ENCODE assay signal across 9 cellular contexts in the genomic region with DNA sequence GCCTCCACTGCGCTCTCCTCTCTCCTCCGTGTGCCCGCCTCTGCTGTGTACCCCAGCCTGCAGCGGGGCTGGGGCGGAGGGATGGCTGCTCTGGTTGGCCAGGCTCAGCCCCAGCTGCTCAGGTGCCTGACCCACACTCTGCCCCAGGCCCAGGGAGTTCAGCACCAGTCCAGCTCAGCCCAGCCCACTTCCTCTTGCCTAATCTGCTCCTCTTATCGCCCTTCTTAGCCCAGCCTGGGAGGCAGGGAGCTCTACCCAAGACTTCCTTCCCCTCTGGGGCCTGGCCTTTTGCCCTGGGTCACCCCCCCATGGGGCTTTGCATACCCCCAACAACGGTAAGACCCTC. TPM values are rescaled to one million over a fixed set of nuclear protein-coding genes. Genes with fewer than 3 reads are reported as not detected.
A peak's percentile ranks its signal among the peaks of the same experiment; 100 is the strongest.
DNase-seq lines count a peak whose midpoint lies in the region; ATAC-seq and TF ChIP-seq lines count a peak whose summit lies in the region.
"Had no signal": no experiment of that assay in that cellular context is flagged by ENCODE, and none has a peak within 500 bp of the region (broad histone marks: within the 10 kb centered on the region; RNA-seq: fewer than 3 reads in every experiment).

No MANE protein-coding gene starts in this region.

- WGBS in mesendoderm (ENCODE audit: extremely low coverage, insufficient coverage, low lambda C conversion rate) = no CpG with 5 or more reads among the region's 7 CpGs

- H2BK120ac ChIP-seq in mesendoderm (ENCODE audit: low read depth, low read length) = no peak overlapping the region

- H3K4me3 Mint-ChIP-seq in Calu3 (ENCODE audit: low read depth, unreplicated experiment) = peak overlapping the region; percentile 63
- peak overlapping the region; percentile 95 for H3K4me3 Mint-ChIP-seq in activated CD8-positive, alpha-beta T cell treated with anti-CD3 and anti-CD28 coated beads for 36 hours

- no peak for TF ChIP-seq CTCF in Calu3 (IDR thresholded peaks at IDR 0.05; ENCODE audit: unreplicated experiment)
- no peak for TF ChIP-seq CTCF in activated CD8-positive, alpha-beta T cell treated with anti-CD3 and anti-CD28 coated beads for 36 hours (IDR thresholded peaks at IDR 0.05)

- BruUV-seq in Calu3 (replicated peaks; lab: Mats Ljungman, UMichigan) = no TSS peak

- H2BK5ac ChIP-seq in mesendoderm (ENCODE audit: low read length) = no peak overlapping the region

- H3K27me3 ChIP-seq in mesendoderm (ENCODE audit: insufficient read depth, low read length, poor library complexity) = no peaks in the 10 kb centered on the region
- H3K27me3 ChIP-seq: body of pancreas had no signal

- H3K27me3 Mint-ChIP-seq in Calu3 (ENCODE audit: unreplicated experiment) = no peaks in the 10 kb centered on the region
- no peaks in the 10 kb centered on the region for H3K27me3 Mint-ChIP-seq in activated CD8-positive, alpha-beta T cell treated with anti-CD3 and anti-CD28 coated beads for 36 hours

- H3K79me1 ChIP-seq in mesendoderm (ENCODE audit: low read length) = no peaks in the 10 kb centered on the region

- H3K79me2 ChIP-seq in mesendoderm (ENCODE audit: control insufficient read depth, insufficient read depth, low read length) = no peaks in the 10 kb centered on the region

- peaks cover 6% of the 10 kb centered on the region for H3K36me3 Mint-ChIP-seq in Calu3 (ENCODE audit: insufficient read depth, unreplicated experiment)
- H3K36me3 Mint-ChIP-seq in activated CD8-positive, alpha-beta T cell treated with anti-CD3 and anti-CD28 coated beads for 36 hours (ENCODE audit: low read depth) = peaks cover under 1% of the 10 kb centered on the region

- peaks cover 5% of the 10 kb centered on the region for H3K4me1 ChIP-seq in mesendoderm (ENCODE audit: control insufficient read depth, low read depth, low read length)

- ATAC-seq in HG03045 (IDR thresholded peaks at IDR 0.05; ENCODE audit: unreplicated experiment) (peak; percentile 21), GM21526 (IDR thresholded peaks at IDR 0.05; ENCODE audit: low FRiP score, unreplicated experiment) (no peak)
- ATAC-seq in activated CD8-positive, alpha-beta T cell treated with anti-CD3 and anti-CD28 coated beads for 36 hours = peak; percentile 52
- ATAC-seq: body of pancreas had no signal

- no peaks in the 10 kb centered on the region for H3K9me3 Mint-ChIP-seq in Calu3 (ENCODE audit: low read depth, unreplicated experiment)
- no peaks in the 10 kb centered on the region for H3K9me3 Mint-ChIP-seq in activated CD8-positive, alpha-beta T cell treated with anti-CD3 and anti-CD28 coated beads for 36 hours

- H4K5ac ChIP-seq in mesendoderm (ENCODE audit: low read length) = no peak overlapping the region

- POLR2A ChIA-PET in activated CD8-positive, alpha-beta T cell treated with anti-CD3 and anti-CD28 coated beads for 36 hours (lab: Charles Lee) = interaction anchor here (0.9 to 4.1 kb wide), 13 partner anchors 9 to 340 kb away, joined by 4 to 37 read pairs (median 7); a partner anchor contains a TSS

- H2AK5ac ChIP-seq in mesendoderm (ENCODE audit: low read length) = no peak overlapping the region

- H3K4ac ChIP-seq in mesendoderm (ENCODE audit: low read depth, low read length) = no peak overlapping the region

- no peak overlapping the region for H4K8ac ChIP-seq in mesendoderm (ENCODE audit: low read depth, low read length)

- H3K9ac ChIP-seq in mesendoderm (ENCODE audit: low read length) = peak overlapping the region; percentile 3

- H3K27ac ChIP-seq in mesendoderm (ENCODE audit: low read depth, low read length) = no peak overlapping the region

- H2BK15ac ChIP-seq in mesendoderm (replicated peaks; ENCODE audit: low read depth) = no peak overlapping the region

- H3K18ac ChIP-seq in mesendoderm (ENCODE audit: low read length) = no peak overlapping the region

- CTCF ChIA-PET in Calu3 (lab: Charles Lee) = interaction anchor here (1.0 to 5.8 kb wide), 4 partner anchors 14 to 132 kb away, joined by 3 to 25 read pairs (median 11); a partner anchor contains a TSS
- CTCF ChIA-PET in activated CD8-positive, alpha-beta T cell treated with anti-CD3 and anti-CD28 coated beads for 36 hours (lab: Charles Lee) = interaction anchor here (0.9 to 23.8 kb wide), 17 partner anchors 8 to 204 kb away, joined by 3 to 595 read pairs (median 5); a partner anchor contains a TSS

- intact Hi-C loops in Calu3 (cut with micrococcal nuclease; ENCODE audit: unreplicated experiment) = no loop called here
- intact Hi-C loops in activated CD8-positive, alpha-beta T cell treated with anti-CD3 and anti-CD28 coated beads for 36 hours (cut with micrococcal nuclease) = no loop called here

- H3K23ac ChIP-seq in mesendoderm (ENCODE audit: low read length) = no peak overlapping the region

- peak; percentile 39 for DNase-seq in Calu3
- peak; percentile 34 for DNase-seq in activated CD8-positive, alpha-beta T cell treated with anti-CD3 and anti-CD28 coated beads for 36 hours
- peak; percentile 60 for DNase-seq in mesendoderm
- no peak for DNase-seq in NCI-H2196 (lab: John Stamatoyannopoulos, UW; ENCODE audit: unreplicated experiment)
- DNase-seq in mesenteric fat pad (ENCODE audit: low spot score) = no peak
- DNase-seq in NCI-H446 treated with DMSO at 0.1 percent for 48 hours (lab: John Stamatoyannopoulos, UW) = no peak

- H3K36me3 ChIP-seq in mesendoderm (ENCODE audit: control insufficient read depth, insufficient read depth, low read length) = no peaks in the 10 kb centered on the region

- peaks cover 17% of the 10 kb centered on the region for H3K4me1 Mint-ChIP-seq in Calu3 (ENCODE audit: low read depth, unreplicated experiment)
- peaks cover 44% of the 10 kb centered on the region for H3K4me1 Mint-ChIP-seq in activated CD8-positive, alpha-beta T cell treated with anti-CD3 and anti-CD28 coated beads for 36 hours (ENCODE audit: low read depth)

- no peak overlapping the region for H3K4me2 ChIP-seq in mesendoderm (ENCODE audit: low read length)

- no peak overlapping the region for H3K4me3 ChIP-seq in mesendoderm (ENCODE audit: low read length)
- H3K4me3 ChIP-seq: body of pancreas had no signal

- H3K27ac Mint-ChIP-seq in Calu3 (ENCODE audit: unreplicated experiment) = peak overlapping the region; percentile 71
- peak overlapping the region; percentile 97 for H3K27ac Mint-ChIP-seq in activated CD8-positive, alpha-beta T cell treated with anti-CD3 and anti-CD28 coated beads for 36 hours

- H3K56ac ChIP-seq in mesendoderm (ENCODE audit: low read length) = peak overlapping the region; percentile 54

RNA-seq across cellular contexts. Expression of a gene that starts 1.1 kb away (rescaled TPM):
- total RNA-seq in Calu3 (2022) (37.3 and 43.1 TPM in 2 replicates), mesenteric fat pad (31.9 TPM)
- 10 to 100 TPM; 44.6 to 58.8 TPM for total RNA-seq in activated CD8-positive, alpha-beta T cell treated with anti-CD3 and anti-CD28 coated beads for 36 hours
- 7.6 TPM for polyA plus RNA-seq in mesendoderm (2013, experiment 1 of 2)
- polyA plus RNA-seq in mesendoderm (2013, experiment 2 of 2) = 7.0 TPM

RNA-seq across cellular contexts. Expression of a gene that starts 14.7 kb away (rescaled TPM):
- 14.3 and 16.6 TPM in 2 replicates for total RNA-seq in Calu3 (2022)
- total RNA-seq in activated CD8-positive, alpha-beta T cell treated with anti-CD3 and anti-CD28 coated beads for 36 hours = 10 to 100 TPM; 15.0 to 16.9 TPM
- polyA plus RNA-seq in mesendoderm (2013, experiment 1 of 2) = 17.9 TPM
- 17.4 TPM for polyA plus RNA-seq in mesendoderm (2013, experiment 2 of 2)
- 27.9 TPM for total RNA-seq in mesenteric fat pad

RNA-seq across cellular contexts. Expression of a gene that starts 26.0 kb away (rescaled TPM):
- total RNA-seq in Calu3 (2022) (0.56 TPM in 1 of 2 replicates, not detected in the other), mesenteric fat pad (not detected)
- total RNA-seq in activated CD8-positive, alpha-beta T cell treated with anti-CD3 and anti-CD28 coated beads for 36 hours = not detected
- polyA plus RNA-seq in mesendoderm (2013, experiment 1 of 2) = 0.04 TPM
- 0.06 TPM for polyA plus RNA-seq in mesendoderm (2013, experiment 2 of 2)
- total RNA-seq: body of pancreas had no signal

RNA-seq across cellular contexts. Expression of a gene that starts 31.9 kb away (rescaled TPM):
- total RNA-seq in Calu3 (2022) (85.6 and 102 TPM in 2 replicates), mesenteric fat pad (10.6 TPM)
- 1 to 10 TPM; 1.4 to 2.3 TPM for total RNA-seq in activated CD8-positive, alpha-beta T cell treated with anti-CD3 and anti-CD28 coated beads for 36 hours
- 0.44 TPM for polyA plus RNA-seq in mesendoderm (2013, experiment 1 of 2)
- polyA plus RNA-seq in mesendoderm (2013, experiment 2 of 2) = 0.29 TPM

RNA-seq across cellular contexts. Expression of a gene that starts 42.0 kb away (rescaled TPM):
- not detected in 2 replicates for total RNA-seq in Calu3 (2022)
- total RNA-seq in activated CD8-positive, alpha-beta T cell treated with anti-CD3 and anti-CD28 coated beads for 36 hours = not detected
- polyA plus RNA-seq in mesendoderm (2013, experiment 1 of 2) = not detected
- polyA plus RNA-seq in mesendoderm (2013, experiment 2 of 2) = not detected
- 2.7 TPM for total RNA-seq in mesenteric fat pad
- total RNA-seq: body of pancreas had no signal

Comparison
In these comparisons a context has a peak if more than half of its experiments do, and no peak if none do; other contexts are left out.
1. DNase-seq: peak in Calu3 (single experiment), activated CD8-positive, alpha-beta T cell treated with anti-CD3 and anti-CD28 coated beads for 36 hours (single experiment) and mesendoderm (single experiment); none in NCI-H2196 (single experiment), mesenteric fat pad (single experiment) and NCI-H446 treated with DMSO at 0.1 percent for 48 hours (single experiment).